10 cellular contexts compared by ENCODE assay signal in the genomic region with DNA sequence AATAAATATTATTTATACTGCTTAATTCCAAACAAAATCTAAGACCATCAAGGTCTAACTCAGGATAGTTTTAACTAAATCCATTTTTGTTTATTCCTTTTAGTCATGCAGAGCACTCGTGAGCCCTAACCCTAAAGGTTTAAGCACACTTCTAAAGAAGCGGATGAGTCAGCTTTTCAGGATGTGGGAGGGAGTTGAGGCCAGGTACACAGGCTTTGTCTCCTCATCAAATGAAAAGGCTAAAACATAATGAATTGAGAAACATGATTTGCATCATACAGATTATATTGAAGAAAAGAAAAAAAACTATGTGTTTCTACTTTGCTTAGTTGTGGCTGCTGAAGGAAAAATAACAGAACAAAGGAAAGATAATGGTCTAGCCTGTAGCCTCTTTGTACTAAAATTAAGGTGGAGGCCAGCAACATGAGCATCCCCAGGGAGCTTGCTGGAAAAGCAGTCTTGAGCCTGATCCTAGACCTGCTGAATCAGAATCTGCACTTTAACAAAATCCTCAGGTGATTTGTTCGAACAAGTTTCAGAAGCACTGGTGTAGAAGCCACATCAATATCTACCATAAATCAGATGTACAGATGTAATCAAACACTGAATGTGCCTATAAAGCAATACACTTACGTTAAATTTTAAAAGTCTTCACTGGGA. TPM values are rescaled to one million over a fixed set of nuclear protein-coding genes. Genes with fewer than 3 reads are reported as not detected.
DNase-seq lines count a peak whose midpoint lies in the region; ATAC-seq and TF ChIP-seq lines count a peak whose summit lies in the region.
"Had no signal": no experiment of that assay in that cellular context is flagged by ENCODE, and none has a peak within 500 bp of the region (broad histone marks: within the 10 kb centered on the region; RNA-seq: fewer than 3 reads in every experiment).

No MANE protein-coding gene starts in this region.

- peaks cover 0 to 89% (median 27%) of the 10 kb centered on the region in 3 donors for H3K36me3 Mint-ChIP-seq in naive thymus-derived CD8-positive, alpha-beta T cell

- peak overlapping the region in 5 of 10 donors; percentile 24 to 60 (median 46) for H3K4me3 Mint-ChIP-seq in naive thymus-derived CD8-positive, alpha-beta T cell

- H3K27ac ChIP-seq in RWPE2 (ENCODE audit: poor library complexity, severe bottlenecking): peak overlapping the region; percentile 1

- peaks cover 12% of the 10 kb centered on the region for H3K4me1 ChIP-seq in RWPE2 (ENCODE audit: insufficient read depth, poor library complexity, severe bottlenecking)

- peaks cover 11 to 19% (median 16%) of the 10 kb centered on the region in 4 donors for H3K4me1 Mint-ChIP-seq in naive thymus-derived CD8-positive, alpha-beta T cell

- peak overlapping the region in 9 of 10 donors; percentile 20 to 85 (median 75) for H3K27ac Mint-ChIP-seq in naive thymus-derived CD8-positive, alpha-beta T cell

- no peak for TF ChIP-seq CTCF in RWPE2 (IDR thresholded peaks at IDR 0.05; ENCODE audit: poor library complexity, severe bottlenecking)

- ATAC-seq in RWPE2 (ENCODE audit: low read depth) (peak; percentile 89), GM18858 (IDR thresholded peaks at IDR 0.05; ENCODE audit: unreplicated experiment) (no peak), GM19324 (IDR thresholded peaks at IDR 0.05; ENCODE audit: low FRiP score, unreplicated experiment) (no peak)
- peak; percentile 91 to 97 for ATAC-seq in naive thymus-derived CD8-positive, alpha-beta T cell

- peak; percentile 15 for DNase-seq in ELF-1 (ENCODE audit: low read depth, low spot score)
- no peak for DNase-seq in RWPE2 (ENCODE audit: low spot score)
- peak; percentile 69 for DNase-seq in amniotic epithelial cell (ENCODE audit: low read depth)
- DNase-seq in naive thymus-derived CD8-positive, alpha-beta T cell: peak in 5 of 10 donors; percentile 13 to 63 (median 22)
- DNase-seq in NCI-H1417 treated with DMSO at 0.1 percent for 48 hours (lab: John Stamatoyannopoulos, UW): no peak
- no peak for DNase-seq in NCI-H2227 treated with DMSO at 0.1 percent for 48 hours (lab: John Stamatoyannopoulos, UW)
- DNase-seq: foreskin melanocyte, occipital lobe had no signal

- no peaks in the 10 kb centered on the region for H3K27me3 ChIP-seq in RWPE2 (ENCODE audit: insufficient read depth, poor library complexity, severe bottlenecking)

- no peaks in the 10 kb centered on the region for H3K9me3 Mint-ChIP-seq in naive thymus-derived CD8-positive, alpha-beta T cell

- H3K4me3 ChIP-seq in RWPE2 (ENCODE audit: severe bottlenecking): no peak overlapping the region

- H3K9me3 ChIP-seq in RWPE2 (ENCODE audit: severe bottlenecking): no peaks in the 10 kb centered on the region

- POLR2A ChIA-PET in naive thymus-derived CD8-positive, alpha-beta T cell (lab: Charles Lee): interaction anchor here (1.5 kb wide), 1 partner anchor 21 kb away, joined by 5 read pairs; a partner anchor contains a TSS

- no peaks in the 10 kb centered on the region for H3K27me3 Mint-ChIP-seq in naive thymus-derived CD8-positive, alpha-beta T cell

- peaks cover 100% of the 10 kb centered on the region for H3K36me3 ChIP-seq in RWPE2 (ENCODE audit: low read depth)

RNA-seq across cellular contexts. Expression of a gene that starts 21.1 kb away (rescaled TPM):
- 10 to 100 TPM; 39.1 to 42.2 TPM for total RNA-seq in naive thymus-derived CD8-positive, alpha-beta T cell
- 10 to 100 TPM; 36.7 to 57.7 (median 41.4) TPM for polyA plus RNA-seq in naive thymus-derived CD8-positive, alpha-beta T cell

RNA-seq across cellular contexts. Expression of a gene that starts 44.0 kb away (rescaled TPM):
- total RNA-seq in naive thymus-derived CD8-positive, alpha-beta T cell: 1 to 10 TPM in 1 of 2 experiments, under 1 TPM in 1; 0.77 to 1.1 TPM
- under 1 TPM in 1 of 3 donors, not detected in 2; 0.45 TPM for polyA plus RNA-seq in naive thymus-derived CD8-positive, alpha-beta T cell

RNA-seq across cellular contexts. Expression of a gene that starts 50.8 kb away (rescaled TPM):
- 10 to 100 TPM; 48.8 to 50.5 TPM for total RNA-seq in naive thymus-derived CD8-positive, alpha-beta T cell
- 10 to 100 TPM in 2 of 3 donors, 1 to 10 TPM in 1; 9.6 to 16.9 (median 14.3) TPM for polyA plus RNA-seq in naive thymus-derived CD8-positive, alpha-beta T cell

Comparison
In these comparisons a context has a peak if more than half of its experiments do, and no peak if none do; other contexts are left out.
1. DNase-seq: peak in ELF-1 (single experiment) and amniotic epithelial cell (single experiment); none in RWPE2 (single experiment), NCI-H1417 treated with DMSO at 0.1 percent for 48 hours (single experiment) and NCI-H2227 treated with DMSO at 0.1 percent for 48 hours (single experiment).
2. ATAC-seq: peak in RWPE2 (single experiment) and naive thymus-derived CD8-positive, alpha-beta T cell (2 of 2); none in GM18858 (single experiment) and GM19324 (single experiment).